In the genomic region with DNA sequence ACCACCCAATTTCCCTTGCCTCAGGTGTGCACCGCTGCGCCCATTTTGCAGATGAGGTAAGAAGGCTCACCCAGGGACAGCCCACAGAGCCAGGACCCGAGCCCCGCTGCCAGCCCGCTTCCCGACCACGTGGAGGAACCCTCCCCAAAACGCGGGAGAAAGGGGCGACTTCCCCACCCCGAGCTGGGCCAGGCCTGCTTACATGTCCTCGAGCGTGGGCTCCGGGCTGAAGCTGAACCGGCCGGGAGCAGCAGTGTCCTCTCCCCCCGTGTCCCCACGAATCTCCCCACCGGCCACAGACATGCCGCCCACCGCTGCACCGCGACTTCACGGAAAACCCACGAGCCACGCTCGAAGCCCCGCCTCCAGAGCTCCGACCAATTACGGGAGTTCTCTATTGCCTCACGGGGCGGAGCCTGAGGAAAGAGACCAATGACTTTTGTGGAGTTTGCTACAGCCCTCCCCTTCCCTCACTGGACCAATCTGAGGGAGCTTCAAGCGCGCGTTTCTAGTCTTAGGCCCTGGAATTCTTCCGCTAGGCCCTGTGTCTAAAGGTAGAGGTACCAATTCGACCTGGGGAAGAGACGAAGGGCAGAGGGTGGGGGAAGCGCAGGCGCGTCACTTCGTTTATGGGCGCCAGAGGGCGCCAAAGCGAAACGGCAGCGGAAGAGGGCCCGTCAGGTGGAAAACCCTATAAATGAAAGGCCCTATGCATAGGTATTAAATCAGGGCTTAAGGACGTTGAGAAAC, we compare ENCODE assay signal across 7 cellular contexts. TPM values are rescaled to one million over a fixed set of nuclear protein-coding genes. Genes with fewer than 3 reads are reported as not detected.
A peak's percentile ranks its signal among the peaks of the same experiment; 100 is the strongest.
DNase-seq lines count a peak whose midpoint lies in the region; ATAC-seq, FAIRE-seq and TF ChIP-seq lines count a peak whose summit lies in the region.

A gene (minus strand): TSS at position 353 of the 750 bp plus-strand sequence. CDS start 50 bp downstream, at position 303.

- peaks cover 27% of the 10 kb centered on the region for H3K4me1 Mint-ChIP-seq in T-helper 2 cell treated with Interferon-gamma antibody and Interleukin-4, amounts not matched to agents 5 μg/mL and 100 μg/mL, for 36 hours (ENCODE audit: low read depth)
- peaks cover 3% of the 10 kb centered on the region for H3K4me1 Mint-ChIP-seq in astrocyte (ENCODE audit: low read depth, unreplicated experiment)

- H3K27me3 ChIP-seq in astrocyte (ENCODE audit: insufficient read depth, low read length) (no peaks in the 10 kb centered on the region), hepatocyte (no peaks in the 10 kb centered on the region)

- 2% methylated on average over 40 of the region's 49 CpGs for WGBS in hepatocyte (ENCODE audit: low lambda C conversion rate, missing lambda C conversion rate)

- FAIRE-seq in astrocyte (lab: Jason Lieb, UNC): no peak

- peaks cover 15% of the 10 kb centered on the region for H3K36me3 Mint-ChIP-seq in T-helper 2 cell treated with Interferon-gamma antibody and Interleukin-4, amounts not matched to agents 5 μg/mL and 100 μg/mL, for 36 hours (ENCODE audit: low read depth)
- peaks cover 7% of the 10 kb centered on the region for H3K36me3 Mint-ChIP-seq in astrocyte (ENCODE audit: low read depth, unreplicated experiment)

- H3K4me3 Mint-ChIP-seq in T-helper 2 cell treated with Interferon-gamma antibody and Interleukin-4, amounts not matched to agents 5 μg/mL and 100 μg/mL, for 36 hours: no peak within 1 kb of the TSS
- no peak within 1 kb of the TSS for H3K4me3 Mint-ChIP-seq in astrocyte (ENCODE audit: unreplicated experiment)

- H3K27ac ChIP-seq in astrocyte (ENCODE audit: low read depth, low read length): peak within 1 kb of the TSS; percentile 8
- H3K27ac ChIP-seq in hepatocyte: peak within 1 kb of the TSS; percentile 45

- H3K9me2 ChIP-seq in hepatocyte (replicated peaks; ENCODE audit: insufficient read depth): no peaks in the 10 kb centered on the region

- no peak within 1 kb of the TSS for H3K27ac Mint-ChIP-seq in T-helper 2 cell treated with Interferon-gamma antibody and Interleukin-4, amounts not matched to agents 5 μg/mL and 100 μg/mL, for 36 hours
- H3K27ac Mint-ChIP-seq in astrocyte (ENCODE audit: unreplicated experiment): no peak within 1 kb of the TSS

- H2AFZ ChIP-seq in astrocyte (ENCODE audit: low read depth, low read length) (peak within 1 kb of the TSS; percentile 86), hepatocyte (peak within 1 kb of the TSS; percentile 53)

- DNase-seq in NCI-H187 treated with DMSO at 0.1 percent for 48 hours (lab: John Stamatoyannopoulos, UW) (peak; percentile 90), astrocyte (ENCODE audit: low read depth) (peak; percentile 98), hepatocyte (ENCODE audit: low spot score) (peak; percentile 99), renal cortical epithelial cell (ENCODE audit: low read depth) (peak; percentile 99)
- peak; percentile 96 for DNase-seq in T-helper 2 cell treated with Interferon-gamma antibody and Interleukin-4, amounts not matched to agents 5 μg/mL and 100 μg/mL, for 36 hours (ENCODE audit: low spot score)

- peaks cover 7% of the 10 kb centered on the region for H4K20me1 ChIP-seq in astrocyte (ENCODE audit: insufficient read depth, low read length)
- no peaks in the 10 kb centered on the region for H4K20me1 ChIP-seq in hepatocyte (ENCODE audit: insufficient read depth, poor library complexity, severe bottlenecking)

- H3K36me3 ChIP-seq in astrocyte (ENCODE audit: insufficient read depth, low read length): peaks cover 9% of the 10 kb centered on the region
- no peaks in the 10 kb centered on the region for H3K36me3 ChIP-seq in hepatocyte (replicated peaks; ENCODE audit: insufficient read depth, low read depth)

- H3K4me3 ChIP-seq in astrocyte (ENCODE audit: insufficient read depth, low read depth, low read length) (peak within 1 kb of the TSS; percentile 80), hepatocyte (peak within 1 kb of the TSS; percentile 31)

- ATAC-seq in GM18502 (IDR thresholded peaks at IDR 0.05; ENCODE audit: poor library complexity, unreplicated experiment) (peak; percentile 92), HG02970 (IDR thresholded peaks at IDR 0.05; ENCODE audit: low FRiP score, unreplicated experiment) (peak; percentile 98)

- H3K4me2 ChIP-seq in astrocyte (ENCODE audit: low read length) (peak within 1 kb of the TSS; percentile 96), hepatocyte (peak within 1 kb of the TSS; percentile 75)

- H3K9me3 ChIP-seq in astrocyte (ENCODE audit: insufficient read depth, low read depth, low read length) (no peaks in the 10 kb centered on the region), hepatocyte (ENCODE audit: low read depth) (no peaks in the 10 kb centered on the region)

- H3K79me2 ChIP-seq in astrocyte (ENCODE audit: insufficient read depth, low read length): peaks cover 30% of the 10 kb centered on the region
- H3K79me2 ChIP-seq in hepatocyte: peaks cover 13% of the 10 kb centered on the region

- TF ChIP-seq CTCF in astrocyte (IDR thresholded peaks at IDR 0.05; ENCODE audit: insufficient read depth, low read depth, low read length) (peak; percentile 83), hepatocyte (IDR thresholded peaks at IDR 0.05; ENCODE audit: poor library complexity) (peak; percentile 85)

- no peaks in the 10 kb centered on the region for H3K27me3 Mint-ChIP-seq in T-helper 2 cell treated with Interferon-gamma antibody and Interleukin-4, amounts not matched to agents 5 μg/mL and 100 μg/mL, for 36 hours (ENCODE audit: low read depth)
- H3K27me3 Mint-ChIP-seq in astrocyte (ENCODE audit: low read depth, unreplicated experiment): peaks cover 9% of the 10 kb centered on the region

- no peaks in the 10 kb centered on the region for H3K9me3 Mint-ChIP-seq in T-helper 2 cell treated with Interferon-gamma antibody and Interleukin-4, amounts not matched to agents 5 μg/mL and 100 μg/mL, for 36 hours
- no peaks in the 10 kb centered on the region for H3K9me3 Mint-ChIP-seq in astrocyte (ENCODE audit: unreplicated experiment)

- H3K4me1 ChIP-seq in astrocyte (ENCODE audit: insufficient read depth, low read length) (peaks cover 14% of the 10 kb centered on the region), hepatocyte (ENCODE audit: insufficient read depth) (peaks cover 3% of the 10 kb centered on the region)

- H3K9ac ChIP-seq in astrocyte (ENCODE audit: low read length): peak within 1 kb of the TSS; percentile 75

RNA-seq across cellular contexts. Expression of the gene that starts here (rescaled TPM):
- total RNA-seq in astrocyte (31.0 and 36.5 TPM in 2 replicates), hepatocyte (25.9 and 33.8 TPM in 2 replicates), renal cortical epithelial cell (24.5 and 49.8 TPM in 2 replicates)
- polyA plus RNA-seq in hepatocyte: 36.3 and 47.2 TPM in 2 replicates

Comparison
In these comparisons a context has a peak if more than half of its experiments do, and no peak if none do; other contexts are left out.
1. Peak in every context shown above with its lines: DNase-seq, ATAC-seq, H3K4me3 ChIP-seq and H3K27ac ChIP-seq.